Comparison of ENCODE assay signal across 8 cellular contexts in genomic region chrX:68498508-68499379, GRCh38. TPM values are rescaled to one million over a fixed set of nuclear protein-coding genes. Genes with fewer than 3 reads are reported as not detected.
A peak's percentile ranks its signal among the peaks of the same experiment; 100 is the strongest.
DNase-seq lines count a peak whose midpoint lies in the region; ATAC-seq, FAIRE-seq and TF ChIP-seq lines count a peak whose summit lies in the region.

A gene with protein sequence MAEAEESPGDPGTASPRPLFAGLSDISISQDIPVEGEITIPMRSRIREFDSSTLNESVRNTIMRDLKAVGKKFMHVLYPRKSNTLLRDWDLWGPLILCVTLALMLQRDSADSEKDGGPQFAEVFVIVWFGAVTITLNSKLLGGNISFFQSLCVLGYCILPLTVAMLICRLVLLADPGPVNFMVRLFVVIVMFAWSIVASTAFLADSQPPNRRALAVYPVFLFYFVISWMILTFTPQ (plus strand): TSS chrX:68499051. CDS start chrX:68499067, 16 bp downstream.

- H3K27me3 Mint-ChIP-seq in brain = peaks cover 9% of the 10 kb centered on the region

- H3K4me3 ChIP-seq in iPS-11a (ENCODE audit: low read depth, low read length) (peak within 1 kb of the TSS; percentile 79), skeletal muscle cell (ENCODE audit: low read depth, low read length) (peak within 1 kb of the TSS; percentile 73)

- H3K36me3 Mint-ChIP-seq in brain = no peaks in the 10 kb centered on the region

- FAIRE-seq in GM18507 (lab: Jason Lieb, UNC) = peak; percentile 86

- peak; percentile 97 for ATAC-seq in HG02943 (IDR thresholded peaks at IDR 0.05; ENCODE audit: low read depth, unreplicated experiment)

- no peak for TF ChIP-seq CTCF in 22Rv1 (IDR thresholded peaks at IDR 0.05)
- TF ChIP-seq CTCF in brain (conservative IDR thresholded peaks at IDR 0.05) = no peak

- H3K4me1 Mint-ChIP-seq in brain = peaks cover 22% of the 10 kb centered on the region

- H3K27ac ChIP-seq in 22Rv1 = peak within 1 kb of the TSS; percentile 80

- DNase-seq in GM18507 (ENCODE audit: extremely low spot score, insufficient read length, low read depth) = peak; percentile 61
- peak; percentile 4 for DNase-seq in NCI-H2081 treated with DMSO at 0.1 percent for 48 hours (lab: John Stamatoyannopoulos, UW)
- peak; percentile 77 for DNase-seq in UCSD-AML1 (lab: John Stamatoyannopoulos, UW; ENCODE audit: unreplicated experiment)
- no peak for DNase-seq in skeletal muscle cell (ENCODE audit: low read depth)

- H3K4me3 Mint-ChIP-seq in brain = peak within 1 kb of the TSS; percentile 86 to 98 (median 93)

- peaks cover 0 to 3% (median 0%) of the 10 kb centered on the region in 5 experiments for H3K9me3 Mint-ChIP-seq in brain

- peak within 1 kb of the TSS; percentile 91 to 99 (median 97) for H3K27ac Mint-ChIP-seq in brain

RNA-seq across cellular contexts. Expression of the gene that starts here (rescaled TPM):
- 19.2 TPM for polyA plus RNA-seq in brain (ENCODE audit: insufficient read depth, low read depth, low replicate concordance)
